8 cellular contexts compared by ENCODE assay signal in genomic region chr1:203440780-203441179, GRCh38. TPM values are rescaled to one million over a fixed set of nuclear protein-coding genes. Genes with fewer than 3 reads are reported as not detected.
DNase-seq lines count a peak whose midpoint lies in the region; ATAC-seq and TF ChIP-seq lines count a peak whose summit lies in the region.

No MANE protein-coding gene starts in this region.

- H3K9ac ChIP-seq in H9 (ENCODE audit: extremely low read depth, insufficient read length, low read length) = no peak overlapping the region

- TF ChIP-seq CTCF in H9 (conservative IDR thresholded peaks at IDR 0.05) (peak; percentile 43; the same call in 1 of the 3 replicates), WERI-Rb-1 (IDR thresholded peaks at IDR 0.05; ENCODE audit: low read depth, low read length) (peak; percentile 94), left ventricle myocardium inferior (IDR thresholded peaks at IDR 0.05; ENCODE audit: borderline replicate concordance) (peak; percentile 76)

- ATAC-seq in sciatic nerve = peak; percentile 96
- no peak for ATAC-seq in HG03439 (IDR thresholded peaks at IDR 0.05; ENCODE audit: unreplicated experiment)
- ATAC-seq in HG03378 (IDR thresholded peaks at IDR 0.05; ENCODE audit: unreplicated experiment) = no peak

- H3K4me3 ChIP-seq in WERI-Rb-1 (ENCODE audit: low read depth, low read length) (no peak overlapping the region), left ventricle myocardium inferior (no peak overlapping the region)

- no peak overlapping the region for H3K27ac ChIP-seq in H9 (ENCODE audit: insufficient read length, low read depth, low read length)
- H3K27ac ChIP-seq in WERI-Rb-1 = no peak overlapping the region
- H3K27ac ChIP-seq in left ventricle myocardium inferior (replicated peaks) = peak overlapping the region; percentile 56

- no peak overlapping the region for H3K4me2 ChIP-seq in H9 (ENCODE audit: insufficient read depth, insufficient read length, low read length)

- no peak overlapping the region for H3K56ac ChIP-seq in H9 (ENCODE audit: insufficient read length, low read depth, low read length)

- no peak overlapping the region for H3K4me3 Mint-ChIP-seq in H9
- H3K4me3 Mint-ChIP-seq in T-helper 2 cell treated with Interferon-gamma antibody and Interleukin-4, amounts not matched to agents 5 μg/mL and 100 μg/mL, for 36 hours = no peak overlapping the region

- H3K4ac ChIP-seq in H9 (ENCODE audit: low read depth, low read length) = no peak overlapping the region

- H3K4me1 Mint-ChIP-seq in H9 = peaks cover 14 to 17% of the 10 kb centered on the region in 2 experiments
- H3K4me1 Mint-ChIP-seq in T-helper 2 cell treated with Interferon-gamma antibody and Interleukin-4, amounts not matched to agents 5 μg/mL and 100 μg/mL, for 36 hours (ENCODE audit: low read depth) = no peaks in the 10 kb centered on the region

- H3K23ac ChIP-seq in H9 (ENCODE audit: insufficient read length, low read depth, low read length) = no peak overlapping the region

- peaks cover 8 to 12% of the 10 kb centered on the region in 2 experiments; a peak in 4 of 5 replicates for H3K9me3 Mint-ChIP-seq in H9
- no peaks in the 10 kb centered on the region for H3K9me3 Mint-ChIP-seq in T-helper 2 cell treated with Interferon-gamma antibody and Interleukin-4, amounts not matched to agents 5 μg/mL and 100 μg/mL, for 36 hours

- H2AFZ ChIP-seq in H9 (ENCODE audit: low read length) = no peak overlapping the region

- no peak overlapping the region for H3K27ac Mint-ChIP-seq in H9
- H3K27ac Mint-ChIP-seq in T-helper 2 cell treated with Interferon-gamma antibody and Interleukin-4, amounts not matched to agents 5 μg/mL and 100 μg/mL, for 36 hours = no peak overlapping the region

- H2BK12ac ChIP-seq in H9 (ENCODE audit: insufficient read length, low read depth, low read length) = no peak overlapping the region

- H3K27me3 Mint-ChIP-seq in H9 (ENCODE audit: low read depth) = peaks cover 20% of the 10 kb centered on the region
- peaks cover 10% of the 10 kb centered on the region for H3K27me3 Mint-ChIP-seq in T-helper 2 cell treated with Interferon-gamma antibody and Interleukin-4, amounts not matched to agents 5 μg/mL and 100 μg/mL, for 36 hours (ENCODE audit: low read depth)

- H3K36me3 Mint-ChIP-seq in H9 (ENCODE audit: insufficient read depth in 1 of 3, low read depth in 3 of 3) = peaks cover 3 to 8% (median 3%) of the 10 kb centered on the region in 3 experiments; a peak in 6 of 7 replicates
- no peaks in the 10 kb centered on the region for H3K36me3 Mint-ChIP-seq in T-helper 2 cell treated with Interferon-gamma antibody and Interleukin-4, amounts not matched to agents 5 μg/mL and 100 μg/mL, for 36 hours (ENCODE audit: low read depth)

- no peak overlapping the region for H3K18ac ChIP-seq in H9 (ENCODE audit: insufficient read length, low read depth, low read length)

- no peak overlapping the region for H3K14ac ChIP-seq in H9 (ENCODE audit: insufficient read depth, low read length)

- no peak overlapping the region for H2BK5ac ChIP-seq in H9 (ENCODE audit: insufficient read length, low read length)

- no peak overlapping the region for H2BK15ac ChIP-seq in H9 (ENCODE audit: low read depth, low read length)

- H4K20me1 ChIP-seq in H9 (ENCODE audit: control insufficient read depth, insufficient read depth, insufficient read length) = no peaks in the 10 kb centered on the region

- no peak overlapping the region for H3T11ph ChIP-seq in H9 (ENCODE audit: low read length)

- H3K23me2 ChIP-seq in H9 (ENCODE audit: insufficient read length, low read depth, low read length, poor library complexity, severe bottlenecking) = no peaks in the 10 kb centered on the region

- no peak overlapping the region for H4K5ac ChIP-seq in H9 (ENCODE audit: insufficient read length, low read depth, low read length)

- no peaks in the 10 kb centered on the region for H3K27me3 ChIP-seq in H9 (ENCODE audit: insufficient read depth, low read length)
- H3K27me3 ChIP-seq in WERI-Rb-1 (ENCODE audit: insufficient read depth, low read depth, severe bottlenecking) = peaks cover 19% of the 10 kb centered on the region
- no peaks in the 10 kb centered on the region for H3K27me3 ChIP-seq in left ventricle myocardium inferior (ENCODE audit: low read depth)

- intact Hi-C loops in left ventricle myocardium inferior (cut with micrococcal nuclease) = loop anchor here (10.0 kb wide), 1 partner anchor 96 kb away; no protein-coding TSS in a partner anchor
- intact Hi-C loops in sciatic nerve (cut with DNase I) = no loop called here

- no peak overlapping the region for H4K91ac ChIP-seq in H9 (ENCODE audit: insufficient read length, low read depth, low read length)

- no peak overlapping the region for H2AK5ac ChIP-seq in H9 (ENCODE audit: insufficient read length, low read length)

- no peaks in the 10 kb centered on the region for H3K79me2 ChIP-seq in H9 (ENCODE audit: insufficient read depth, low read length)

- H3K4me1 ChIP-seq in H9 (ENCODE audit: insufficient read depth, low read length) (peaks cover 6% of the 10 kb centered on the region; the same call in 1 of the 2 replicates), left ventricle myocardium inferior (peaks cover 19% of the 10 kb centered on the region)

- H3K36me3 ChIP-seq in WERI-Rb-1 (no peaks in the 10 kb centered on the region), left ventricle myocardium inferior (no peaks in the 10 kb centered on the region)

- peaks cover 6% of the 10 kb centered on the region for H3K9me3 ChIP-seq in H9 (ENCODE audit: control insufficient read depth, low read depth, low read length)
- peaks cover 19% of the 10 kb centered on the region for H3K9me3 ChIP-seq in WERI-Rb-1 (ENCODE audit: severe bottlenecking)
- peaks cover 11% of the 10 kb centered on the region for H3K9me3 ChIP-seq in left ventricle myocardium inferior (replicated peaks)

- no peak overlapping the region for H2BK20ac ChIP-seq in H9 (ENCODE audit: low read depth, low read length, poor library complexity, severe bottlenecking)

- H3K79me1 ChIP-seq in H9 (ENCODE audit: insufficient read depth, low read depth, low read length, poor library complexity, severe bottlenecking) = no peaks in the 10 kb centered on the region

- WGBS in H9 (ENCODE audit: extremely low coverage, insufficient read length, low lambda C conversion rate) = no CpG with 5 or more reads among the region's 7 CpGs

- no peak overlapping the region for H4K8ac ChIP-seq in H9 (replicated peaks; ENCODE audit: insufficient read length, low read depth, low read length)

- H2BK120ac ChIP-seq in H9 (ENCODE audit: low read depth, low read length, poor library complexity, severe bottlenecking) = no peak overlapping the region

- DNase-seq in AG08396 (ENCODE audit: low spot score) (peak; percentile 79), H9 (peak; percentile 47), WERI-Rb-1 (peak; percentile 89), left ventricle myocardium inferior (peak; percentile 76), sciatic nerve (ENCODE audit: low spot score) (peak; percentile 83)
- no peak for DNase-seq in T-helper 2 cell treated with Interferon-gamma antibody and Interleukin-4, amounts not matched to agents 5 μg/mL and 100 μg/mL, for 36 hours (ENCODE audit: low spot score)

RNA-seq across cellular contexts. Expression of gene PRELP, which starts 34.8 kb away (rescaled TPM):
- 0.07 and 0.09 TPM in 2 replicates for total RNA-seq in H9 (2021)
- 22.5 TPM for total RNA-seq in left ventricle myocardium inferior
- 200 TPM for total RNA-seq in sciatic nerve

RNA-seq across cellular contexts. Expression of gene OPTC, which starts 53.2 kb away (rescaled TPM):
- total RNA-seq in H9 (2021) = 0.68 and 1.1 TPM in 2 replicates
- not detected for total RNA-seq in left ventricle myocardium inferior
- not detected for total RNA-seq in sciatic nerve

Comparison
In these comparisons a context has a peak if more than half of its experiments do, and no peak if none do; other contexts are left out.
1. CTCF ChIP-seq: peak in every context shown above with its lines; median percentile 94 in WERI-Rb-1; 76 in left ventricle myocardium inferior; 43 in H9.
2. RNA of gene PRELP, which starts 34.8 kb away (total RNA-seq): 200 TPM in sciatic nerve (single experiment) and 22.5 TPM in left ventricle myocardium inferior (single experiment); 0.07 to 0.09 TPM in H9; every median in the first group is over 10 times any median in the second.